Comparison of ENCODE assay signal across 10 cellular contexts in genomic region chr17:43536236-43537088, GRCh38. TPM values are rescaled to one million over a fixed set of nuclear protein-coding genes. Genes with fewer than 3 reads are reported as not detected.
DNase-seq lines count a peak whose midpoint lies in the region; ATAC-seq and TF ChIP-seq lines count a peak whose summit lies in the region.
"Had no signal": no experiment of that assay in that cellular context is flagged by ENCODE, and none has a peak within 500 bp of the region (broad histone marks: within the 10 kb centered on the region; RNA-seq: fewer than 3 reads in every experiment).

No MANE protein-coding gene starts in this region.

- DNase-seq in NCI-H1436 (lab: John Stamatoyannopoulos, UW) (peak; percentile 21), NCI-H1436 treated with DMSO at 0.1 percent for 48 hours (lab: John Stamatoyannopoulos, UW) (no peak), NCI-H526 (lab: John Stamatoyannopoulos, UW) (peak; percentile 74 to 91), endodermal cell (no peak), smooth muscle cell of the brain vasculature (ENCODE audit: low read depth, low spot score) (peak; percentile 74), HuH-7 (ENCODE audit: low spot score) (no peak)
- DNase-seq in stimulated activated CD4-positive, alpha-beta T cell treated with anti-CD3 and anti-CD28 coated beads, Interleukin-4, amount 100 ng/mL, for 4 hours = no peak
- DNase-seq: activated CD4-positive, alpha-beta T cell treated with anti-CD3 and anti-CD28 coated beads for 36 hours; heart right ventricle had no signal

- H3K36me3 Mint-ChIP-seq in endodermal cell (ENCODE audit: low read depth) = peaks cover 34% of the 10 kb centered on the region

- no peaks in the 10 kb centered on the region for H3K9me3 Mint-ChIP-seq in endodermal cell

- no peaks in the 10 kb centered on the region for H3K27me3 ChIP-seq in endodermal cell (ENCODE audit: control insufficient read depth, insufficient read depth, low read length, poor library complexity, severe bottlenecking)
- H3K27me3 ChIP-seq: heart right ventricle had no signal

- TF ChIP-seq CTCF in endodermal cell (conservative IDR thresholded peaks at IDR 0.05) = no peak

- no peaks in the 10 kb centered on the region for H3K27me3 Mint-ChIP-seq in endodermal cell (ENCODE audit: insufficient read depth)
- H3K27me3 Mint-ChIP-seq: activated CD4-positive, alpha-beta T cell treated with anti-CD3 and anti-CD28 coated beads for 36 hours had no signal

- H3K4me3 ChIP-seq in endodermal cell (ENCODE audit: low read length) = no peak overlapping the region
- H3K4me3 ChIP-seq: heart right ventricle had no signal

- no peak overlapping the region for H3K9ac ChIP-seq in endodermal cell (ENCODE audit: extremely low read depth, low read length, poor library complexity, severe bottlenecking)

- no peak overlapping the region for H3K4me3 Mint-ChIP-seq in endodermal cell
- H3K4me3 Mint-ChIP-seq: activated CD4-positive, alpha-beta T cell treated with anti-CD3 and anti-CD28 coated beads for 36 hours had no signal

- peak overlapping the region; percentile 14 for H3K27ac Mint-ChIP-seq in endodermal cell
- H3K27ac Mint-ChIP-seq: activated CD4-positive, alpha-beta T cell treated with anti-CD3 and anti-CD28 coated beads for 36 hours had no signal

- H3K4me1 Mint-ChIP-seq in endodermal cell = peaks cover 23% of the 10 kb centered on the region

- ATAC-seq in HG03139 (IDR thresholded peaks at IDR 0.05; ENCODE audit: unreplicated experiment) = no peak
- ATAC-seq: activated CD4-positive, alpha-beta T cell treated with anti-CD3 and anti-CD28 coated beads for 36 hours had no signal

- H3K27ac ChIP-seq in endodermal cell (ENCODE audit: low read depth, low read length) = no peak overlapping the region

- no peaks in the 10 kb centered on the region for H3K4me1 ChIP-seq in endodermal cell (ENCODE audit: control insufficient read depth, insufficient read depth, low read length)

- 57 to 82% methylated on average over 3 to 7 of the region's 7 CpGs for WGBS in endodermal cell (ENCODE audit: insufficient coverage in 1 of 2, insufficient read length in 1 of 2), 2 experiments

- no peaks in the 10 kb centered on the region for H3K9me3 ChIP-seq in endodermal cell (ENCODE audit: control insufficient read depth, low read length)
- H3K9me3 ChIP-seq: heart right ventricle had no signal

- H3K36me3 ChIP-seq in endodermal cell (ENCODE audit: control insufficient read depth, insufficient read depth, low read length) = peaks cover 49% of the 10 kb centered on the region
- H3K36me3 ChIP-seq: heart right ventricle had no signal

RNA-seq across cellular contexts. Expression of gene ETV4, which starts 9.7 kb away (rescaled TPM):
- 10 to 100 TPM; 51.1 to 83.0 TPM for total RNA-seq in endodermal cell
- polyA plus RNA-seq in endodermal cell (2013, experiment 1 of 2) = 28.1 TPM
- polyA plus RNA-seq in endodermal cell (2013, experiment 2 of 2) = 38.7 TPM

RNA-seq across cellular contexts. Expression of gene DHX8, which starts 52.7 kb away (rescaled TPM):
- total RNA-seq in endodermal cell = 10 to 100 TPM; 53.3 to 57.1 TPM
- polyA plus RNA-seq in endodermal cell (2013, experiment 1 of 2) = 33.7 TPM
- 32.4 TPM for polyA plus RNA-seq in endodermal cell (2013, experiment 2 of 2)

Comparison
In these comparisons a context has a peak if more than half of its experiments do, and no peak if none do; other contexts are left out.
1. DNase-seq: peak in NCI-H1436 (single experiment), NCI-H526 (2 of 2) and smooth muscle cell of the brain vasculature (single experiment); none in NCI-H1436 treated with DMSO at 0.1 percent for 48 hours (single experiment), endodermal cell (single experiment), stimulated activated CD4-positive, alpha-beta T cell treated with anti-CD3 and anti-CD28 coated beads, Interleukin-4, amount 100 ng/mL, for 4 hours (0 of 2) and HuH-7 (single experiment).